In genomic region chr2:231709636-231709980, GRCh38 we compare ENCODE assay signal across 8 cellular contexts. TPM values are rescaled to one million over a fixed set of nuclear protein-coding genes. Genes with fewer than 3 reads are reported as not detected.
A peak's percentile ranks its signal among the peaks of the same experiment; 100 is the strongest.
DNase-seq lines count a peak whose midpoint lies in the region; ATAC-seq and TF ChIP-seq lines count a peak whose summit lies in the region.

No MANE protein-coding gene starts in this region.

- peaks cover 38% of the 10 kb centered on the region for H3K4me1 Mint-ChIP-seq in activated T-cell treated with anti-CD3 and anti-CD28 coated beads, Interleukin-2, amount 50 U/mL, for 4 hours (ENCODE audit: low read depth)

- H3K36me3 Mint-ChIP-seq in activated T-cell treated with anti-CD3 and anti-CD28 coated beads, Interleukin-2, amount 50 U/mL, for 4 hours (ENCODE audit: insufficient read depth): peaks cover 35% of the 10 kb centered on the region

- POLR2A ChIA-PET in A673 (lab: Charles Lee; ENCODE audit: low non-redundant PET): no interaction called here
- POLR2A ChIA-PET in HEK293 (lab: Yijun Ruan, JAX): interaction anchor here (0.7 to 4.4 kb wide), 7 partner anchors 12 to 245 kb away, joined by 3 to 41 read pairs (median 4); partner anchors contain the start of gene NCL
- POLR2A ChIA-PET in HEK293T (lab: Yijun Ruan, JAX): interaction anchor here (0.9 to 11.5 kb wide), 6 partner anchors 20 to 75 kb away, joined by 4 to 186 read pairs (median 13); no protein-coding TSS in a partner anchor

- DNase-seq in A673 (ENCODE audit: low spot score) (no peak), foreskin fibroblast (peak in 1 of 2 donors; percentile 60), pons (ENCODE audit: low spot score) (peak; percentile 45), HEK293T (ENCODE audit: extremely low spot score) (no peak), NCI-H146 (lab: John Stamatoyannopoulos, UW) (no peak)
- peak; percentile 31 for DNase-seq in activated T-cell treated with anti-CD3 and anti-CD28 coated beads, Interleukin-2, amount 50 U/mL, for 4 hours

- peak overlapping the region; percentile 97 for H3K27ac ChIP-seq in A673 (ENCODE audit: low read depth, low read length, poor library complexity, severe bottlenecking)
- H3K27ac ChIP-seq in HEK293 (ENCODE audit: extremely low read depth, low read depth, low read length): peak overlapping the region; percentile 96

- H3K27me3 ChIP-seq in A673 (replicated peaks; ENCODE audit: insufficient read depth, low read depth, low read length, poor library complexity): no peaks in the 10 kb centered on the region

- intact Hi-C loops in A673 (cut with micrococcal nuclease; ENCODE audit: unreplicated experiment): loop anchor here (2.0 kb wide), 1 partner anchor 95 kb away; no protein-coding TSS in a partner anchor

- H3K4me1 ChIP-seq in A673 (ENCODE audit: insufficient read depth, low read length, poor library complexity, severe bottlenecking) (peaks cover 22% of the 10 kb centered on the region), HEK293 (ENCODE audit: control insufficient read depth, insufficient read depth, low read length) (peaks cover 8% of the 10 kb centered on the region)

- H3K27me3 Mint-ChIP-seq in activated T-cell treated with anti-CD3 and anti-CD28 coated beads, Interleukin-2, amount 50 U/mL, for 4 hours (ENCODE audit: low read depth): no peaks in the 10 kb centered on the region

- H3K4me3 Mint-ChIP-seq in activated T-cell treated with anti-CD3 and anti-CD28 coated beads, Interleukin-2, amount 50 U/mL, for 4 hours: peak overlapping the region; percentile 99

- no peak for ATAC-seq in activated T-cell treated with anti-CD3 and anti-CD28 coated beads, Interleukin-2, amount 50 U/mL, for 4 hours
- ATAC-seq in HG02798 (IDR thresholded peaks at IDR 0.05; ENCODE audit: poor library complexity, unreplicated experiment): no peak

- CTCF ChIA-PET in A673 (lab: Charles Lee) (interaction anchor here (0.6 kb wide), 2 partner anchors 12 to 15 kb away, joined by 3 to 4 read pairs; no protein-coding TSS in a partner anchor), HEK293 (lab: Yijun Ruan, JAX) (interaction anchor here (1.4 kb wide), 1 partner anchor 34 kb away, joined by 3 read pairs; no protein-coding TSS in a partner anchor), HEK293T (lab: Yijun Ruan, JAX) (interaction anchor here (1.0 to 1.4 kb wide), 3 partner anchors 32 to 63 kb away, joined by 3 to 6 read pairs (median 5); no protein-coding TSS in a partner anchor)

- no TSS peak for BruUV-seq in A673 (replicated peaks; lab: Mats Ljungman, UMichigan)

- no peaks in the 10 kb centered on the region for H3K9me3 ChIP-seq in A673 (ENCODE audit: low read depth, low read length, poor library complexity, severe bottlenecking)
- no peaks in the 10 kb centered on the region for H3K9me3 ChIP-seq in HEK293 (ENCODE audit: control insufficient read depth, insufficient read depth, low read depth, low read length)

- H3K4me3 ChIP-seq in A673 (ENCODE audit: low read depth, low read length, poor library complexity, severe bottlenecking) (peak overlapping the region; percentile 100), HEK293 (ENCODE audit: low read depth, low read length) (peak overlapping the region; percentile 94), foreskin fibroblast (ENCODE audit: low read depth in 1 of 2, low read length in 2 of 2) (peak overlapping the region; percentile 66 to 96)

- H3K36me3 ChIP-seq in A673 (ENCODE audit: insufficient read depth, low read length, poor library complexity, severe bottlenecking): peaks cover 37% of the 10 kb centered on the region
- H3K36me3 ChIP-seq in HEK293 (ENCODE audit: control insufficient read depth in 2 of 2, insufficient read depth in 1 of 2, low read length in 2 of 2): peaks cover 6 to 50% of the 10 kb centered on the region in 2 experiments; a peak in 2 of 3 replicates

- no peak for TF ChIP-seq CTCF in A673 (conservative IDR thresholded peaks at IDR 0.05; ENCODE audit: low read depth, low read length)
- no peak for TF ChIP-seq CTCF in HEK293 (tag by site-specific recombination; IDR thresholded peaks at IDR 0.05)
- no peak for TF ChIP-seq CTCF in foreskin fibroblast (IDR thresholded peaks at IDR 0.05; ENCODE audit: low read depth, low read length)

- H3K9me3 Mint-ChIP-seq in activated T-cell treated with anti-CD3 and anti-CD28 coated beads, Interleukin-2, amount 50 U/mL, for 4 hours: no peaks in the 10 kb centered on the region

TF ChIP-seq in HEK293, 187 proteins besides CTCF, POLR2A, EP300 and RAD21 (continues in another document):
- TF ChIP-seq ZNF624 (tag by site-specific recombination; IDR thresholded peaks at IDR 0.05) (no peak), BCL11B (tag by site-specific recombination; IDR thresholded peaks at IDR 0.05; ENCODE audit: low read depth) (no peak), ZNF639 (tag by site-specific recombination; IDR thresholded peaks at IDR 0.05) (no peak), ZBTB26 (tag by site-specific recombination; optimal IDR thresholded peaks at IDR 0.05) (peak; percentile 49), ZNF416 (tag by site-specific recombination; IDR thresholded peaks at IDR 0.05) (no peak), ZNF701 (tag by site-specific recombination; IDR thresholded peaks at IDR 0.05) (no peak), GLI2 (tag by site-specific recombination; IDR thresholded peaks at IDR 0.05; ENCODE audit: borderline replicate concordance, low read depth) (no peak), ZFP3 (tag by site-specific recombination; IDR thresholded peaks at IDR 0.05; ENCODE audit: low read depth) (no peak), ZFP69B (tag by site-specific recombination; IDR thresholded peaks at IDR 0.05) (no peak), BCL11A (tag by site-specific recombination; IDR thresholded peaks at IDR 0.05; ENCODE audit: low read depth) (no peak), ZNF138 (tag by site-specific recombination; IDR thresholded peaks at IDR 0.05; ENCODE audit: borderline replicate concordance) (no peak)

TF ChIP-seq in HEK293T, 16 proteins besides CTCF, POLR2A, EP300 and RAD21:
- TF ChIP-seq NFRKB (IDR thresholded peaks at IDR 0.05) (no peak), L3MBTL2 (conservative IDR thresholded peaks at IDR 0.05) (no peak), PKNOX1 (IDR thresholded peaks at IDR 0.05) (no peak), FOXM1 (IDR thresholded peaks at IDR 0.05; ENCODE audit: borderline replicate concordance) (no peak), ZNF384 (IDR thresholded peaks at IDR 0.05) (no peak), TARDBP (IDR thresholded peaks at IDR 0.05) (no peak), SUZ12 (IDR thresholded peaks at IDR 0.05) (no peak), BHLHE40 (IDR thresholded peaks at IDR 0.05; ENCODE audit: borderline replicate concordance) (no peak), FOXA1 (IDR thresholded peaks at IDR 0.05) (no peak), CTBP1 (IDR thresholded peaks at IDR 0.05; ENCODE audit: borderline replicate concordance) (no peak), ARNT (IDR thresholded peaks at IDR 0.05) (no peak), HDGF (IDR thresholded peaks at IDR 0.05; ENCODE audit: borderline replicate concordance) (no peak), FOXK2 (IDR thresholded peaks at IDR 0.05) (no peak), ELF4 (IDR thresholded peaks at IDR 0.05) (no peak), SP1 (IDR thresholded peaks at IDR 0.05) (no peak), LEF1 (IDR thresholded peaks at IDR 0.05; ENCODE audit: borderline replicate concordance) (no peak)
TF ChIP-seq in HEK293T: peak in this region for 0.

RNA-seq across cellular contexts. Expression of gene PTMA, which starts 1.3 kb away (rescaled TPM):
- total RNA-seq in A673 (2021): 1,708 and 1,722 TPM in 2 replicates
- 1,000 to 10,000 TPM; 2,248 to 2,672 (median 2,390) TPM for total RNA-seq in activated T-cell treated with anti-CD3 and anti-CD28 coated beads, Interleukin-2, amount 50 U/mL, for 4 hours

Comparison
In these comparisons a context has a peak if more than half of its experiments do, and no peak if none do; other contexts are left out.
1. DNase-seq: peak in activated T-cell treated with anti-CD3 and anti-CD28 coated beads, Interleukin-2, amount 50 U/mL, for 4 hours (single experiment) and pons (single experiment); none in A673 (single experiment), HEK293T (single experiment) and NCI-H146 (single experiment).
2. Peak in every context shown above with its lines, with median percentiles within 50 percentile points of each other: H3K4me3 ChIP-seq.